In genomic region chr2:27211943-27212625, GRCh38 we compare ENCODE assay signal across 1 cellular context.
TF ChIP-seq lines count a peak whose summit lies in the region.

TSS of gene ATRAID (plus strand) at chr2:27212041. CDS start at chr2:27212369, 328 bp downstream.
TSS of gene SLC5A6 (minus strand) at chr2:27212268. CDS start at chr2:27207650, 4,618 bp downstream.

TF ChIP-seq in K562, 482 proteins besides CTCF, POLR2A, EP300 and RAD21 (continued from another document and continues in another):
- TF ChIP-seq BRF2 (IDR thresholded peaks at IDR 0.05; ENCODE audit: borderline replicate concordance, insufficient read depth, insufficient read length) (no peak), POLR2G (IDR thresholded peaks at IDR 0.05; ENCODE audit: low read depth, low read length) (peak; percentile 98), DEAF1 (CRISPR knock-in tag; IDR thresholded peaks at IDR 0.05) (no peak), RERE (CRISPR knock-in tag; IDR thresholded peaks at IDR 0.05; ENCODE audit: borderline replicate concordance) (no peak), PCBP1 (IDR thresholded peaks at IDR 0.05; ENCODE audit: low read depth, low read length, poor library complexity, severe bottlenecking) (peak; percentile 53), PHB2 (IDR thresholded peaks at IDR 0.05; ENCODE audit: low read depth) (no peak), ARID4B (CRISPR knock-in tag; IDR thresholded peaks at IDR 0.05) (peak; percentile 79), MXI1 (IDR thresholded peaks at IDR 0.05; ENCODE audit: low read depth, low read length) (no peak), ILK (tag; IDR thresholded peaks at IDR 0.05; ENCODE audit: borderline replicate concordance, low read depth) (no peak), ZNF778 (CRISPR knock-in tag; IDR thresholded peaks at IDR 0.05) (no peak), ZNF146 (CRISPR knock-in tag; IDR thresholded peaks at IDR 0.05; ENCODE audit: unreplicated experiment) (no peak), THRA (IDR thresholded peaks at IDR 0.05) (no peak), ZNF398 (CRISPR knock-in tag; IDR thresholded peaks at IDR 0.05) (no peak), ZNF41 (CRISPR knock-in tag; conservative IDR thresholded peaks at IDR 0.05) (no peak), ZNF384 (IDR thresholded peaks at IDR 0.05; ENCODE audit: low read depth, low read length) (peak; percentile 6; the same call in 1 of the 2 replicates), SMAD2 (IDR thresholded peaks at IDR 0.05; ENCODE audit: low read depth, low read length) (no peak), CHD2 (IDR thresholded peaks at IDR 0.05; ENCODE audit: low read depth, low read length) (peak; percentile 74), NFE2L1 (tag; IDR thresholded peaks at IDR 0.05; ENCODE audit: borderline replicate concordance, low read depth) (no peak), HIVEP1 (CRISPR knock-in tag; IDR thresholded peaks at IDR 0.05) (no peak), ZNF277 (CRISPR knock-in tag; IDR thresholded peaks at IDR 0.05; ENCODE audit: borderline replicate concordance) (no peak), SIRT6 (IDR thresholded peaks at IDR 0.05; ENCODE audit: low read depth, low read length) (no peak), ZNF395 (CRISPR knock-in tag; IDR thresholded peaks at IDR 0.05) (no peak)
